8 cellular contexts compared by ENCODE assay signal in genomic region chr17:61928101-61928436, GRCh38. TPM values are rescaled to one million over a fixed set of nuclear protein-coding genes. Genes with fewer than 3 reads are reported as not detected.
DNase-seq lines count a peak whose midpoint lies in the region; ATAC-seq and TF ChIP-seq lines count a peak whose summit lies in the region.

No MANE protein-coding gene starts in this region.

- H3K4me1 ChIP-seq in ES-I3 (ENCODE audit: insufficient read depth, low read length) (peaks cover 6% of the 10 kb centered on the region; the same call in 1 of the 2 replicates), HUES6 (ENCODE audit: control insufficient read depth, insufficient read depth, low read length) (peaks cover 4% of the 10 kb centered on the region; the same call in 1 of the 2 replicates), neural progenitor cell (peaks cover 10% of the 10 kb centered on the region)

- peak overlapping the region; percentile 81; the same call in 1 of the 2 replicates for H3K9ac ChIP-seq in ES-I3 (ENCODE audit: low read depth, low read length)
- H3K9ac ChIP-seq in HUES6 (ENCODE audit: low read length), result no peak overlapping the region
- H3K9ac ChIP-seq in neural progenitor cell, result no peak overlapping the region

- H3K27me3 ChIP-seq in HUES6 (ENCODE audit: control insufficient read depth, insufficient read depth, low read length) (no peaks in the 10 kb centered on the region), neural progenitor cell (no peaks in the 10 kb centered on the region)

- DNase-seq in neural progenitor cell (ENCODE audit: low spot score) (no peak), inferior parietal cortex (ENCODE audit: extremely low spot score) (no peak), NCI-H748 (lab: John Stamatoyannopoulos, UW; ENCODE audit: unreplicated experiment) (no peak), AG20443 (ENCODE audit: low spot score) (no peak)

- ATAC-seq in GM21825 (IDR thresholded peaks at IDR 0.05; ENCODE audit: unreplicated experiment), result no peak

- H3F3A ChIP-seq in neural progenitor cell (ENCODE audit: low read depth), result no peaks in the 10 kb centered on the region

- peak overlapping the region; percentile 95 for H3K4me3 Mint-ChIP-seq in neural progenitor cell

- H3K9me3 ChIP-seq in ES-I3 (ENCODE audit: control insufficient read depth, insufficient read depth, low read length) (no peaks in the 10 kb centered on the region), HUES6 (ENCODE audit: control insufficient read depth, insufficient read depth, low read depth, low read length) (no peaks in the 10 kb centered on the region), neural progenitor cell (ENCODE audit: low read depth) (no peaks in the 10 kb centered on the region)

- peak overlapping the region; percentile 95 for H3K4me2 ChIP-seq in neural progenitor cell

- H3K36me3 Mint-ChIP-seq in neural progenitor cell, result peaks cover 11% of the 10 kb centered on the region

- H3K36me3 ChIP-seq in ES-I3 (ENCODE audit: insufficient read depth, low read length) (no peaks in the 10 kb centered on the region), HUES6 (ENCODE audit: control insufficient read depth, insufficient read depth, low read length) (peaks cover 12% of the 10 kb centered on the region), neural progenitor cell (peaks cover 7% of the 10 kb centered on the region)

- H3K4me3 ChIP-seq in HUES6 (ENCODE audit: low read depth, low read length), result peak overlapping the region; percentile 92
- H3K4me3 ChIP-seq in neural progenitor cell, result peak overlapping the region; percentile 68

- peaks cover 4% of the 10 kb centered on the region for H3K27me3 Mint-ChIP-seq in neural progenitor cell (ENCODE audit: insufficient read depth, low read depth)

- no peaks in the 10 kb centered on the region for H4K20me1 ChIP-seq in neural progenitor cell (ENCODE audit: low read depth)

- peak overlapping the region; percentile 99 for H2AFZ ChIP-seq in neural progenitor cell (replicated peaks)

- H3K79me2 ChIP-seq in neural progenitor cell (ENCODE audit: low read depth), result peaks cover 22% of the 10 kb centered on the region

- no peaks in the 10 kb centered on the region for H3K9me3 Mint-ChIP-seq in neural progenitor cell

- TF ChIP-seq CTCF in neural progenitor cell (IDR thresholded peaks at IDR 0.05), result no peak

- H3K27ac Mint-ChIP-seq in neural progenitor cell, result no peak overlapping the region

- H3K4me1 Mint-ChIP-seq in neural progenitor cell, result peaks cover 17% of the 10 kb centered on the region

- H3K27ac ChIP-seq in HUES6 (ENCODE audit: low read depth, low read length), result no peak overlapping the region
- peak overlapping the region; percentile 90 for H3K27ac ChIP-seq in cingulate gyrus (ENCODE audit: low read depth, low read length)
- no peak overlapping the region for H3K27ac ChIP-seq in neural progenitor cell

RNA-seq across cellular contexts. Expression of gene INTS2, which starts 0.3 kb away (rescaled TPM):
- total RNA-seq in neural progenitor cell (ENCODE audit: low replicate concordance), result 32.8 and 41.6 TPM in 2 replicates
